In genomic region chr4:6546091-6546490, GRCh38 we compare ENCODE assay signal across 13 cellular contexts. TPM values are rescaled to one million over a fixed set of nuclear protein-coding genes. Genes with fewer than 3 reads are reported as not detected.
DNase-seq lines count a peak whose midpoint lies in the region; ATAC-seq, FAIRE-seq and TF ChIP-seq lines count a peak whose summit lies in the region.
"Had no signal": no experiment of that assay in that cellular context is flagged by ENCODE, and none has a peak within 500 bp of the region (broad histone marks: within the 10 kb centered on the region; RNA-seq: fewer than 3 reads in every experiment).

No MANE protein-coding gene starts in this region.

- ATAC-seq in Right ventricle myocardium superior (ENCODE audit: poor library complexity) (no peak), left ventricle myocardium superior (no peak), GM21529 (IDR thresholded peaks at IDR 0.05; ENCODE audit: unreplicated experiment) (no peak)

- intact Hi-C loops in Right ventricle myocardium superior (cut with DNase I) = loop anchor here (5.0 kb wide), 1 partner anchor 214 kb away; no protein-coding TSS in a partner anchor
- intact Hi-C loops in left ventricle myocardium superior (cut with micrococcal nuclease) = no loop called here
- intact Hi-C loops in colonic mucosa (cut with DNase I) = loop anchor here (5.0 kb wide), 1 partner anchor 214 kb away; no protein-coding TSS in a partner anchor

- no peaks in the 10 kb centered on the region for H3K4me1 ChIP-seq in colonic mucosa
- H3K4me1 ChIP-seq: BE2C had no signal

- H3K27ac ChIP-seq in temporal lobe (ENCODE audit: low read depth, low read length) = peak overlapping the region; percentile 19
- H3K27ac ChIP-seq in colonic mucosa = no peak overlapping the region
- H3K27ac ChIP-seq: BLaER1 had no signal

- H3K9me3 ChIP-seq in colonic mucosa = no peaks in the 10 kb centered on the region
- H3K9me3 ChIP-seq: BE2C, BLaER1 had no signal

- peak; percentile 25 for DNase-seq in Right ventricle myocardium superior
- no peak for DNase-seq in left ventricle myocardium superior
- DNase-seq in bronchial epithelial cell (ENCODE audit: low read depth) = no peak
- no peak for DNase-seq in colonic mucosa
- DNase-seq: 8988T, DMS 273 treated with DMSO at 0.1 percent for 48 hours, DMS153 had no signal

- peak; percentile 18 for FAIRE-seq in bronchial epithelial cell (lab: Jason Lieb, UNC)
- FAIRE-seq: A204.1 had no signal

- H3K36me3 ChIP-seq in bronchial epithelial cell (ENCODE audit: control insufficient read depth, insufficient read depth, low read length) (no peaks in the 10 kb centered on the region), colonic mucosa (no peaks in the 10 kb centered on the region)
- H3K36me3 ChIP-seq: BE2C, BLaER1 had no signal

- H3K9ac ChIP-seq in colonic mucosa (ENCODE audit: low read depth in 2 of 2, low read length in 2 of 2) = no peak overlapping the region
- H3K9ac ChIP-seq: BLaER1 had no signal

- H3K27me3 ChIP-seq in bronchial epithelial cell (ENCODE audit: control insufficient read depth, insufficient read depth, low read length) (no peaks in the 10 kb centered on the region), colonic mucosa (no peaks in the 10 kb centered on the region)
- H3K27me3 ChIP-seq: BE2C, BLaER1 had no signal

- TF ChIP-seq CTCF in bronchial epithelial cell (IDR thresholded peaks at IDR 0.05; ENCODE audit: insufficient read depth, low read length, severe bottlenecking) (no peak), colonic mucosa (IDR thresholded peaks at IDR 0.05) (no peak)

- H3K4me3 ChIP-seq in bronchial epithelial cell (ENCODE audit: low read depth, low read length) = no peak overlapping the region
- H3K4me3 ChIP-seq in colonic mucosa = no peak overlapping the region
- H3K4me3 ChIP-seq: BLaER1, GM12878 had no signal

RNA-seq across cellular contexts. Expression of gene MAN2B2, which starts 28.9 kb away (rescaled TPM):
- total RNA-seq in Right ventricle myocardium superior = 17.3 TPM
- total RNA-seq in left ventricle myocardium superior = 17.7 TPM
- 4.7 and 8.3 TPM in 2 replicates for total RNA-seq in bronchial epithelial cell
- 5.4 TPM for total RNA-seq in temporal lobe
- total RNA-seq in colonic mucosa = 10 to 100 TPM; 30.7 to 31.1 TPM
